Comparison of ENCODE assay signal across 9 cellular contexts in genomic region chr7:124155400-124156022, GRCh38.
DNase-seq lines count a peak whose midpoint lies in the region; ATAC-seq and TF ChIP-seq lines count a peak whose summit lies in the region.
"Had no signal": no experiment of that assay in that cellular context is flagged by ENCODE, and none has a peak within 500 bp of the region (broad histone marks: within the 10 kb centered on the region; RNA-seq: fewer than 3 reads in every experiment).

No MANE protein-coding gene starts in this region.

- no peak overlapping the region for H3K27ac Mint-ChIP-seq in naive thymus-derived CD8-positive, alpha-beta T cell

- no peak overlapping the region for H3K4me3 ChIP-seq in choroid plexus epithelial cell (ENCODE audit: low read depth, low read length)
- H3K4me3 ChIP-seq in vagina: no peak overlapping the region
- H3K4me3 ChIP-seq: SJCRH30 had no signal

- peaks cover 0 to 10% (median 0%) of the 10 kb centered on the region in 9 donors for H3K9me3 Mint-ChIP-seq in naive thymus-derived CD8-positive, alpha-beta T cell

- no peak overlapping the region for H3K4me3 Mint-ChIP-seq in naive thymus-derived CD8-positive, alpha-beta T cell

- peak; percentile 37 for TF ChIP-seq CTCF in GM10248 (IDR thresholded peaks at IDR 0.05; ENCODE audit: control extremely low read depth, extremely low read depth, low read depth, missing control alignments)
- TF ChIP-seq CTCF in choroid plexus epithelial cell (conservative IDR thresholded peaks at IDR 0.05; ENCODE audit: low read depth, low read length): peak; percentile 64
- TF ChIP-seq CTCF in vagina (IDR thresholded peaks at IDR 0.05): peak in 1 of 3 experiments; percentile 15

- intact Hi-C loops in vagina (cut with DNase I): loop anchor here (5.0 kb wide), 1 partner anchor 1947 kb away; no protein-coding TSS in a partner anchor

- no peaks in the 10 kb centered on the region for H3K9me3 ChIP-seq in vagina
- H3K9me3 ChIP-seq: SJCRH30 had no signal

- no peak for TF ChIP-seq POLR2A in vagina (IDR thresholded peaks at IDR 0.05)

- POLR2A ChIA-PET in GM10248 (lab: Yijun Ruan, JAX): no interaction called here
- POLR2A ChIA-PET in naive thymus-derived CD8-positive, alpha-beta T cell (lab: Charles Lee): no interaction called here

- no peaks in the 10 kb centered on the region for H3K27me3 ChIP-seq in vagina
- H3K27me3 ChIP-seq: SJCRH30 had no signal

- ATAC-seq in HG02759 (IDR thresholded peaks at IDR 0.05; ENCODE audit: unreplicated experiment): peak; percentile 55
- no peak for ATAC-seq in naive thymus-derived CD8-positive, alpha-beta T cell

- DNase-seq in GM10248 (ENCODE audit: extremely low spot score) (no peak), NCI-H345 treated with DMSO at 0.1 percent for 48 hours (lab: John Stamatoyannopoulos, UW; ENCODE audit: unreplicated experiment) (peak; percentile 49), choroid plexus epithelial cell (ENCODE audit: low read depth) (peak; percentile 61), pons (ENCODE audit: low spot score) (peak; percentile 69), vagina (ENCODE audit: extremely low spot score in 2 of 2) (no peak), iPS-NIHi11 (ENCODE audit: low spot score) (no peak)
- no peak for DNase-seq in naive thymus-derived CD8-positive, alpha-beta T cell

- H3K4me1 Mint-ChIP-seq in naive thymus-derived CD8-positive, alpha-beta T cell: no peaks in the 10 kb centered on the region

- no peaks in the 10 kb centered on the region for H3K4me1 ChIP-seq in vagina
- H3K4me1 ChIP-seq: SJCRH30 had no signal

- H3K27ac ChIP-seq in vagina: no peak overlapping the region
- H3K27ac ChIP-seq: SJCRH30 had no signal

- no peaks in the 10 kb centered on the region for H3K36me3 Mint-ChIP-seq in naive thymus-derived CD8-positive, alpha-beta T cell

- CTCF ChIA-PET in GM10248 (lab: Yijun Ruan, JAX): interaction anchor here (0.8 to 3.6 kb wide), 12 partner anchors 8 to 842 kb away, joined by 3 to 14 read pairs (median 3); no protein-coding TSS in a partner anchor

- H3K27me3 Mint-ChIP-seq in naive thymus-derived CD8-positive, alpha-beta T cell: no peaks in the 10 kb centered on the region

- no peaks in the 10 kb centered on the region for H3K36me3 ChIP-seq in vagina
- H3K36me3 ChIP-seq: SJCRH30 had no signal

Comparison
In these comparisons a context has a peak if more than half of its experiments do, and no peak if none do; other contexts are left out.
1. DNase-seq: peak in NCI-H345 treated with DMSO at 0.1 percent for 48 hours (single experiment), choroid plexus epithelial cell (single experiment) and pons (single experiment); none in GM10248 (single experiment), naive thymus-derived CD8-positive, alpha-beta T cell (0 of 10), vagina (0 of 2) and iPS-NIHi11 (single experiment).